In the genomic region with DNA sequence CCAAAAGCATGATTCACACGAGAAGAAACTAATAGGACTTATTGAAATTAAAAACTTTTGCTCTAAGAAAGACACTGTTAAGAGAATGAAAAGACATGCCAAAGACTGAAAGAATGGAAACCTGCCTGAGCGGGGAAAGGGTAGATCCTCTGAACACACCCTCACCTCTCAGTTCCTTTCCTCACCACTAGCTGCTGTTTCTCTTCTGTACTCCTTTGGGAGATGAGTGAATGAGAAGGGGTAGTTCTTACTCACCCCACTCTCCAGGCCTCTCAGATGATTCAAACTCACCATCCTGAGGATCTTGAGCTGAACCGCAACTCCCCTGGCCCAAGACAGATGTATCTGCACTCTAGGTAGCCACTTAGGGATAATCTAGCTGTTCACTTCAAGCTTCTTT, we compare ENCODE assay signal across 8 cellular contexts. TPM values are rescaled to one million over a fixed set of nuclear protein-coding genes. Genes with fewer than 3 reads are reported as not detected.
DNase-seq lines count a peak whose midpoint lies in the region; ATAC-seq, FAIRE-seq and TF ChIP-seq lines count a peak whose summit lies in the region.

No MANE protein-coding gene starts in this region.

- no peak overlapping the region for H3K18ac ChIP-seq in H9 (ENCODE audit: insufficient read length, low read depth, low read length)

- H3K23me2 ChIP-seq in H9 (ENCODE audit: insufficient read length, low read depth, low read length, poor library complexity, severe bottlenecking) = no peaks in the 10 kb centered on the region

- peaks cover 0 to 6% of the 10 kb centered on the region in 2 experiments; a peak in 3 of 5 replicates for H3K9me3 Mint-ChIP-seq in H9

- H3K9me3 ChIP-seq in H9 (ENCODE audit: control insufficient read depth, low read depth, low read length) (no peaks in the 10 kb centered on the region), kidney (ENCODE audit: control insufficient read depth in 1 of 2, low read length in 2 of 2) (no peaks in the 10 kb centered on the region)

- H3K4me1 ChIP-seq in H9 (ENCODE audit: insufficient read depth, low read length) (no peaks in the 10 kb centered on the region), kidney (ENCODE audit: control insufficient read depth in 1 of 2, insufficient read depth in 1 of 2, low read depth in 1 of 2, low read length in 2 of 2) (no peaks in the 10 kb centered on the region)

- no peak overlapping the region for H4K8ac ChIP-seq in H9 (replicated peaks; ENCODE audit: insufficient read length, low read depth, low read length)

- peak overlapping the region in 1 of 3 experiments; percentile 27; a peak in 1 of 7 replicates for H3K27ac Mint-ChIP-seq in H9

- no peak overlapping the region for H2BK120ac ChIP-seq in H9 (ENCODE audit: low read depth, low read length, poor library complexity, severe bottlenecking)

- H3K36me3 ChIP-seq in kidney (ENCODE audit: control insufficient read depth in 1 of 2, insufficient read depth in 2 of 2, low read length in 2 of 2) = no peaks in the 10 kb centered on the region

- no peak overlapping the region for H2BK12ac ChIP-seq in H9 (ENCODE audit: insufficient read length, low read depth, low read length)

- intact Hi-C loops in kidney (cut with DNase I) = no loop called here

- no peak overlapping the region for H2BK20ac ChIP-seq in H9 (ENCODE audit: low read depth, low read length, poor library complexity, severe bottlenecking)

- H4K5ac ChIP-seq in H9 (ENCODE audit: insufficient read length, low read depth, low read length) = no peak overlapping the region

- no peak for FAIRE-seq in kidney (lab: Jason Lieb, UNC)

- H2AFZ ChIP-seq in H9 (ENCODE audit: low read length) = no peak overlapping the region

- H3K27ac ChIP-seq in H9 (ENCODE audit: insufficient read length, low read depth, low read length) = no peak overlapping the region
- H3K27ac ChIP-seq in kidney (ENCODE audit: low read depth in 2 of 2, low read length in 2 of 2) = no peak overlapping the region
- H3K27ac ChIP-seq in substantia nigra (ENCODE audit: low read depth, low read length, poor library complexity, severe bottlenecking) = no peak overlapping the region

- H3K27me3 ChIP-seq in H9 (ENCODE audit: insufficient read depth, low read length) = no peaks in the 10 kb centered on the region

- TF ChIP-seq CTCF in H9 (conservative IDR thresholded peaks at IDR 0.05) (peak; percentile 50), kidney (IDR thresholded peaks at IDR 0.05; ENCODE audit: borderline replicate concordance, extremely low read depth, insufficient read depth) (peak; percentile 4)

- WGBS in H9 (ENCODE audit: extremely low coverage, insufficient read length, low lambda C conversion rate) = no CpG with 5 or more reads among the region's 3 CpGs

- no peak overlapping the region for H3K4ac ChIP-seq in H9 (ENCODE audit: low read depth, low read length)

- no peaks in the 10 kb centered on the region for H3K79me2 ChIP-seq in H9 (ENCODE audit: insufficient read depth, low read length)

- H3K56ac ChIP-seq in H9 (ENCODE audit: insufficient read length, low read depth, low read length) = no peak overlapping the region

- no peak overlapping the region for H3K4me3 ChIP-seq in kidney (ENCODE audit: low read length in 2 of 2)

- H3K4me1 Mint-ChIP-seq in H9 = peaks cover 0 to 2% of the 10 kb centered on the region in 2 experiments; a peak in 1 of 4 replicates

- H3K27me3 Mint-ChIP-seq in H9 (ENCODE audit: low read depth) = no peaks in the 10 kb centered on the region

- no peak for DNase-seq in H9
- DNase-seq in HuH-7 (ENCODE audit: low spot score) = peak; percentile 6
- DNase-seq in kidney = no peak
- no peak for DNase-seq in NCI-H748 (lab: John Stamatoyannopoulos, UW; ENCODE audit: unreplicated experiment)
- DNase-seq in activated CD8-positive, alpha-beta memory T cell treated with anti-CD3 and anti-CD28 coated beads for 24 hours = no peak
- no peak for DNase-seq in NCI-H510A treated with DMSO at 0.1 percent for 48 hours (lab: John Stamatoyannopoulos, UW)
- DNase-seq in substantia nigra (lab: John Stamatoyannopoulos, UW) = no peak

- no peak overlapping the region for H3K4me3 Mint-ChIP-seq in H9

- H4K91ac ChIP-seq in H9 (ENCODE audit: insufficient read length, low read depth, low read length) = no peak overlapping the region

- H2BK15ac ChIP-seq in H9 (ENCODE audit: low read depth, low read length) = no peak overlapping the region

- no peak overlapping the region for H2AK5ac ChIP-seq in H9 (ENCODE audit: insufficient read length, low read length)

- no peak overlapping the region for H2BK5ac ChIP-seq in H9 (ENCODE audit: insufficient read length, low read length)

- H3K36me3 Mint-ChIP-seq in H9 (ENCODE audit: insufficient read depth in 1 of 3, low read depth in 3 of 3) = peaks cover 0 to 4% (median 0%) of the 10 kb centered on the region in 3 experiments; a peak in 1 of 7 replicates

- no peaks in the 10 kb centered on the region for H3K79me1 ChIP-seq in H9 (ENCODE audit: insufficient read depth, low read depth, low read length, poor library complexity, severe bottlenecking)

- H4K20me1 ChIP-seq in H9 (ENCODE audit: control insufficient read depth, insufficient read depth, insufficient read length) = no peaks in the 10 kb centered on the region

- no peak overlapping the region for H3T11ph ChIP-seq in H9 (ENCODE audit: low read length)

- ATAC-seq in GM18870 (IDR thresholded peaks at IDR 0.05; ENCODE audit: unreplicated experiment) = peak; percentile 58

- H3K9ac ChIP-seq in H9 (ENCODE audit: extremely low read depth, insufficient read length, low read length) (no peak overlapping the region), kidney (ENCODE audit: low read length in 2 of 2) (no peak overlapping the region)

- no peak overlapping the region for H3K14ac ChIP-seq in H9 (ENCODE audit: insufficient read depth, low read length)

- no peak overlapping the region for H3K23ac ChIP-seq in H9 (ENCODE audit: insufficient read length, low read depth, low read length)

- H3K4me2 ChIP-seq in H9 (ENCODE audit: insufficient read depth, insufficient read length, low read length) = no peak overlapping the region

RNA-seq across cellular contexts. Expression of a gene that starts 41.9 kb away (rescaled TPM):
- total RNA-seq in H9 (2021) (0.28 and 0.39 TPM in 2 replicates), kidney (6.9 TPM)
- polyA plus RNA-seq in kidney (ENCODE audit: insufficient read depth, low read depth, low replicate concordance) = 1.8 TPM
